Comparison of ENCODE assay signal across 8 cellular contexts in the genomic region with DNA sequence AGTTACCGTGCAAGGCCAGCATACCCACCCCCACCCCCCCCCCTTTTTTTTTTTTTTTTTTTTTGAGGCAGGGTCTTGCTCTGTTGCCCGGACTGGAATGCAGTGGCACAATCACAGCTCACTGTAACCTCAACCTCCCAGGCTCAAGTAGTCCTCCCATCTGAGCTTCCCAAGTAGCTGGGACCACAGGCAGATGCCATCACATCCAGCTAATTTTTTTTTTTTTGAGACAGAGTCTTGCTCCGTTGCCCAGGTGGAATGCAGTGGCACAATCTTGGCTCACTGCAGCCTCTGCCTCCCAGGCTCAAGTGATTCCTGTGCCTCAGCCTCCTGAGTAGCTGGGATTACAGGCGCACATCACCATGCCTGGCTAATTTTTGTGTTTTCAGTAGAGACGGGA. TPM values are rescaled to one million over a fixed set of nuclear protein-coding genes. Genes with fewer than 3 reads are reported as not detected.
DNase-seq lines count a peak whose midpoint lies in the region; FAIRE-seq and TF ChIP-seq lines count a peak whose summit lies in the region.
"Not testable (repeated sequence)": the region's sequence is repeated elsewhere in the genome, so short reads cannot be mapped to it uniquely, and the experiment has no call there.

No MANE protein-coding gene starts in this region.

- not testable (repeated sequence) for H3K4me1 Mint-ChIP-seq in MCF 10A (ENCODE audit: insufficient read depth, unreplicated experiment)

- H3K27ac ChIP-seq in HEK293 (ENCODE audit: extremely low read depth, low read depth, low read length); right atrium auricular region: not testable (repeated sequence)

- H3K36me3 ChIP-seq in HEK293 (ENCODE audit: control insufficient read depth in 2 of 2, insufficient read depth in 1 of 2, low read length in 2 of 2) = peaks cover 67 to 81% of the 10 kb centered on the region in 2 experiments
- peaks cover 60% of the 10 kb centered on the region for H3K36me3 ChIP-seq in right atrium auricular region

- not testable (repeated sequence) for H3K4me3 ChIP-seq in HEK293 (ENCODE audit: low read depth, low read length); right atrium auricular region

- H3K27me3 Mint-ChIP-seq in MCF 10A (ENCODE audit: insufficient read depth, unreplicated experiment) = not testable (repeated sequence)

- not testable (repeated sequence) for H3K9me3 ChIP-seq in HEK293 (ENCODE audit: control insufficient read depth, insufficient read depth, low read depth, low read length); right atrium auricular region

- in situ Hi-C loops in ACHN (cut with HindIII; ENCODE audit: low pct_ligation_motif_present, low pct_unique_long_range_greater_than_20kb, low sequenced_read_pairs) = not testable (repeated sequence)

- not testable (repeated sequence) for BruUV-seq in MCF 10A (replicated peaks; lab: Mats Ljungman, UMichigan)

- intact Hi-C loops in MCF 10A (cut with micrococcal nuclease) = not testable (repeated sequence)

- not testable (repeated sequence) for H3K4me1 ChIP-seq in HEK293 (ENCODE audit: control insufficient read depth, insufficient read depth, low read length); right atrium auricular region

- not testable (repeated sequence) for H3K27me3 ChIP-seq in right atrium auricular region

- not testable (repeated sequence) for H3K4me3 Mint-ChIP-seq in MCF 10A (ENCODE audit: unreplicated experiment)

- not testable (repeated sequence) for TF ChIP-seq CTCF in HEK293 (tag by site-specific recombination; IDR thresholded peaks at IDR 0.05); MCF 10A (IDR thresholded peaks at IDR 0.05; ENCODE audit: unreplicated experiment); right atrium auricular region (IDR thresholded peaks at IDR 0.05)

- POLR2A ChIA-PET in HEK293 (lab: Yijun Ruan, JAX) = interaction anchor here (0.6 kb wide), 1 partner anchor 60 kb away, joined by 4 read pairs; no protein-coding TSS in a partner anchor
- POLR2A ChIA-PET in MCF 10A (lab: Yijun Ruan, JAX) = interaction anchor here (1.0 kb wide), 1 partner anchor 9 kb away, joined by 3 read pairs; no protein-coding TSS in a partner anchor

- DNase-seq in ACHN (peak; percentile 51), RCC 7860 (ENCODE audit: low spot score) (peak; percentile 67), glomerular visceral epithelial cell (ENCODE audit: extremely low spot score) (peak; percentile 72), right atrium auricular region (ENCODE audit: low spot score) (peak; percentile 21), left kidney (ENCODE audit: low read depth, low spot score) (peak; percentile 41), renal cortical epithelial cell (ENCODE audit: low read depth) (peak; percentile 62)
- DNase-seq in MCF 10A (ENCODE audit: unreplicated experiment) = not testable (repeated sequence)

- H3K9me3 Mint-ChIP-seq in MCF 10A (ENCODE audit: unreplicated experiment) = not testable (repeated sequence)

- peak overlapping the region; percentile 63 for H3K27ac Mint-ChIP-seq in MCF 10A (ENCODE audit: low read depth, unreplicated experiment)

- H3K36me3 Mint-ChIP-seq in MCF 10A (ENCODE audit: insufficient read depth, unreplicated experiment) = peaks cover 100% of the 10 kb centered on the region

- FAIRE-seq in RCC 7860 (lab: Jason Lieb, UNC) = peak; percentile 78

- CTCF ChIA-PET in HEK293 (lab: Yijun Ruan, JAX) = interaction anchor here (0.7 to 14.2 kb wide), 4 partner anchors 11 to 343 kb away, joined by 3 to 269 read pairs (median 4); no protein-coding TSS in a partner anchor
- CTCF ChIA-PET in MCF 10A (lab: Yijun Ruan, JAX) = interaction anchor here (0.5 to 16.8 kb wide), 9 partner anchors 9 to 203 kb away, joined by 3 to 321 read pairs (median 5); no protein-coding TSS in a partner anchor

TF ChIP-seq in HEK293, 187 proteins besides CTCF, POLR2A, EP300 and RAD21:
- 0 out of 2 replicates have a peak, but pooled peaks have one; percentile 19 for TF ChIP-seq ZNF121 (tag by site-specific recombination; IDR thresholded peaks at IDR 0.05)

RNA-seq across cellular contexts. Expression of gene CXXC5, which starts 22.8 kb away (rescaled TPM):
- total RNA-seq in MCF 10A (2022) = 7.8 and 10.9 TPM in 2 replicates
- 10 to 100 TPM; 57.9 to 59.5 TPM for total RNA-seq in right atrium auricular region
- 187 and 252 TPM in 2 replicates for total RNA-seq in renal cortical epithelial cell
